In the genomic region with DNA sequence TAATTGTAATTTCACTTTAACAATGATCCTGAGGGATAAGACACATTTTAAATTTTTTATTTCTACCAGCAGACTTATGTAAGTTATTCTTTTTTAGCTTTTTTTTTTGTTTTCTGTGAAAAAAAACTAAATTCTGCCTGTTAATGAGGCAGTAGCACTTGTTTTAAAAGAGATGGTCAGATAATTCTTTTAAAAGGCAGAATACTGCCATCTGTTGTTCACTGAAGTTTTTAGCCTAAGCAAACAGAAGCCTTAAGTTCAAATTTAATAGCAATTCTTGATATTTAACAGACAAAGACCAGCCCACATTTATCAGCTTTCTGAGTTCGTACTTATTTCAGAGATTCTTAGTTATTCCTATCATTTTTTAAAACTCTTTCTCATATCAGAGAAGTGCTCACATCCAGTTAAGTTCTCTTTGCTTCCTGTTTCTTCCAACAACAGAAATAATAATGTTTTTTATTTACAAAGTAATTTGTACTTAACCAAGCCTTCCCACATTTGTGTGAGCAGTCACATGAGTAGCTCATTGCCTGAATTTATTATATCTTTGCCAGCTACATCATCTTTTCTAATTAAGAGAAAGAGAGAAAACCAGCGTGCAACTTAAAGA, we compare ENCODE assay signal across 9 cellular contexts.
DNase-seq lines count a peak whose midpoint lies in the region; ATAC-seq and TF ChIP-seq lines count a peak whose summit lies in the region.
"Had no signal": no experiment of that assay in that cellular context is flagged by ENCODE, and none has a peak within 500 bp of the region (broad histone marks: within the 10 kb centered on the region; RNA-seq: fewer than 3 reads in every experiment).

No MANE protein-coding gene starts in this region.

- peak; percentile 48 for TF ChIP-seq CTCF in astrocyte of the spinal cord (IDR thresholded peaks at IDR 0.05; ENCODE audit: low read depth, low read length)
- peak; percentile 48 for TF ChIP-seq CTCF in kidney epithelial cell (IDR thresholded peaks at IDR 0.05; ENCODE audit: insufficient read depth, low read length, poor library complexity, severe bottlenecking)

- ATAC-seq in HG02884 (IDR thresholded peaks at IDR 0.05; ENCODE audit: unreplicated experiment), result no peak

- H3K4me3 ChIP-seq in astrocyte of the spinal cord (ENCODE audit: low read depth, low read length), result no peak overlapping the region
- no peak overlapping the region for H3K4me3 ChIP-seq in kidney epithelial cell (ENCODE audit: low read depth, low read length)
- H3K4me3 ChIP-seq: HAP-1 had no signal

- DNase-seq in COR-L47 (lab: John Stamatoyannopoulos, UW), result peak; percentile 4
- DNase-seq in NAMALWA (ENCODE audit: low spot score), result peak; percentile 38
- DNase-seq in astrocyte of the spinal cord (ENCODE audit: low read depth, low spot score), result peak; percentile 76
- DNase-seq in kidney epithelial cell (ENCODE audit: low read depth), result peak; percentile 5
- no peak for DNase-seq in NCI-H2227 (lab: John Stamatoyannopoulos, UW; ENCODE audit: unreplicated experiment)
- DNase-seq in central memory CD4-positive, alpha-beta T cell, result no peak
- no peak for DNase-seq in DMS79 treated with DMSO at 0.1 percent for 48 hours (lab: John Stamatoyannopoulos, UW)

- H3K36me3 ChIP-seq in kidney epithelial cell (ENCODE audit: control insufficient read depth, insufficient read depth, low read length), result no peaks in the 10 kb centered on the region
- H3K36me3 ChIP-seq: HAP-1 had no signal

- H3K27me3 ChIP-seq in kidney epithelial cell (ENCODE audit: control insufficient read depth, insufficient read depth, low read length), result no peaks in the 10 kb centered on the region

- in situ Hi-C loops in astrocyte of the spinal cord (cut with HindIII; ENCODE audit: low sequenced_read_pairs), result no loop called here

Comparison
In these comparisons a context has a peak if more than half of its experiments do, and no peak if none do; other contexts are left out.
1. DNase-seq: peak in COR-L47 (single experiment), NAMALWA (single experiment), astrocyte of the spinal cord (single experiment) and kidney epithelial cell (single experiment); none in NCI-H2227 (single experiment), central memory CD4-positive, alpha-beta T cell (single experiment) and DMS79 treated with DMSO at 0.1 percent for 48 hours (single experiment).